Comparison of ENCODE assay signal across 1 cellular context in the genomic region with DNA sequence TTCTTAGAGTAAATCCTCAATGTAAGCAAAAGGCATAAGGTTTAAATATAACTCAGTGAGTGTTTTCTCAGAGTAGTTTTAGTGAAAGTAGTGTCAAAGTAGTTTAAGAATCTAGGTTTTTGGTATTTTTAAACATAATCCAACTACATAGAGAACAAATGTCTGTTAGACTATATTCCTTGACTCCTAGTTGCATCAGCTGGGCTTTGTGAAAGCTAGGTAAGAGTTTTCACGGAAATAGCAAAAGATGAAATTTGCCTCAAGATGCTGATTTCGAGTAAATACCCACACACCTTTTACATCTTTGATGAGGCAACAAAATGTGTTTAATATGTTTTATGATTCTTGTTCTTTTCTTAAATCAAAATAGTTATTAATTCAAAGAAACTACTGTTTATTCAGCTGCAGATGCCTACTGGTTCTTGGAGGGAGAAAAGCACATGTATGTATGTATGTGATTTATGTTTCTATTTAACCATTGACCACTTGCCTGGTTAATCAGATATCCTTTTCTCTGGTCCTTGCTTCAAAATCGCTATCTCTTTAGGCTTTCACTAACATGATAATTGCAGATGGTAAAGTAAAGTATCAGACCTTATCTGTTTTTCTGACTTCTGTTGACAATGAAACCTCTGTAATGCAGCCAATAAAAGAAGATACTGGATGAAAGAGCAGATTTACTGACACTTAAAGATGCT.
TF ChIP-seq lines count a peak whose summit lies in the region.

No MANE protein-coding gene starts in this region.

TF ChIP-seq in HepG2, 621 proteins besides CTCF, POLR2A, EP300 and RAD21 (continued from another document):
- TF ChIP-seq, protein P1, sequence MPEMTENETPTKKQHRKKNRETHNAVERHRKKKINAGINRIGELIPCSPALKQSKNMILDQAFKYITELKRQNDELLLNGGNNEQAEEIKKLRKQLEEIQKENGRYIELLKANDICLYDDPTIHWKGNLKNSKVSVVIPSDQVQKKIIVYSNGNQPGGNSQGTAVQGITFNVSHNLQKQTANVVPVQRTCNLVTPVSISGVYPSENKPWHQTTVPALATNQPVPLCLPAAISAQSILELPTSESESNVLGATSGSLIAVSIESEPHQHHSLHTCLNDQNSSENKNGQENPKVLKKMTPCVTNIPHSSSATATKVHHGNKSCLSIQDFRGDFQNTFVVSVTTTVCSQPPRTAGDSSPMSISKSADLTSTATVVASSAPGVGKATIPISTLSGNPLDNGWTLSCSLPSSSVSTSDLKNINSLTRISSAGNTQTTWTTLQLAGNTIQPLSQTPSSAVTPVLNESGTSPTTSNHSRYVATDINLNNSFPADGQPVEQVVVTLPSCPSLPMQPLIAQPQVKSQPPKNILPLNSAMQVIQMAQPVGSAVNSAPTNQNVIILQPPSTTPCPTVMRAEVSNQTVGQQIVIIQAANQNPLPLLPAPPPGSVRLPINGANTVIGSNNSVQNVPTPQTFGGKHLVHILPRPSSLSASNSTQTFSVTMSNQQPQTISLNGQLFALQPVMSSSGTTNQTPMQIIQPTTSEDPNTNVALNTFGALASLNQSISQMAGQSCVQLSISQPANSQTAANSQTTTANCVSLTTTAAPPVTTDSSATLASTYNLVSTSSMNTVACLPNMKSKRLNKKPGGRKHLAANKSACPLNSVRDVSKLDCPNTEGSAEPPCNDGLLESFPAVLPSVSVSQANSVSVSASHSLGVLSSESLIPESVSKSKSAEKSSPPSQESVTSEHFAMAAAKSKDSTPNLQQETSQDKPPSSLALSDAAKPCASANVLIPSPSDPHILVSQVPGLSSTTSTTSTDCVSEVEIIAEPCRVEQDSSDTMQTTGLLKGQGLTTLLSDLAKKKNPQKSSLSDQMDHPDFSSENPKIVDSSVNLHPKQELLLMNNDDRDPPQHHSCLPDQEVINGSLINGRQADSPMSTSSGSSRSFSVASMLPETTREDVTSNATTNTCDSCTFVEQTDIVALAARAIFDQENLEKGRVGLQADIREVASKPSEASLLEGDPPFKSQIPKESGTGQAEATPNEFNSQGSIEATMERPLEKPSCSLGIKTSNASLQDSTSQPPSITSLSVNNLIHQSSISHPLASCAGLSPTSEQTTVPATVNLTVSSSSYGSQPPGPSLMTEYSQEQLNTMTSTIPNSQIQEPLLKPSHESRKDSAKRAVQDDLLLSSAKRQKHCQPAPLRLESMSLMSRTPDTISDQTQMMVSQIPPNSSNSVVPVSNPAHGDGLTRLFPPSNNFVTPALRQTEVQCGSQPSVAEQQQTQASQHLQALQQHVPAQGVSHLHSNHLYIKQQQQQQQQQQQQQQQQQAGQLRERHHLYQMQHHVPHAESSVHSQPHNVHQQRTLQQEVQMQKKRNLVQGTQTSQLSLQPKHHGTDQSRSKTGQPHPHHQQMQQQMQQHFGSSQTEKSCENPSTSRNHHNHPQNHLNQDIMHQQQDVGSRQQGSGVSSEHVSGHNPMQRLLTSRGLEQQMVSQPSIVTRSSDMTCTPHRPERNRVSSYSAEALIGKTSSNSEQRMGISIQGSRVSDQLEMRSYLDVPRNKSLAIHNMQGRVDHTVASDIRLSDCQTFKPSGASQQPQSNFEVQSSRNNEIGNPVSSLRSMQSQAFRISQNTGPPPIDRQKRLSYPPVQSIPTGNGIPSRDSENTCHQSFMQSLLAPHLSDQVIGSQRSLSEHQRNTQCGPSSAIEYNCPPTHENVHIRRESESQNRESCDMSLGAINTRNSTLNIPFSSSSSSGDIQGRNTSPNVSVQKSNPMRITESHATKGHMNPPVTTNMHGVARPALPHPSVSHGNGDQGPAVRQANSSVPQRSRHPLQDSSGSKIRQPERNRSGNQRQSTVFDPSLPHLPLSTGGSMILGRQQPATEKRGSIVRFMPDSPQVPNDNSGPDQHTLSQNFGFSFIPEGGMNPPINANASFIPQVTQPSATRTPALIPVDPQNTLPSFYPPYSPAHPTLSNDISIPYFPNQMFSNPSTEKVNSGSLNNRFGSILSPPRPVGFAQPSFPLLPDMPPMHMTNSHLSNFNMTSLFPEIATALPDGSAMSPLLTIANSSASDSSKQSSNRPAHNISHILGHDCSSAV (CRISPR knock-in tag; IDR thresholded peaks at IDR 0.05; ENCODE audit: borderline replicate concordance), result no peak
- no peak for TF ChIP-seq ZNF20 (CRISPR knock-in tag; IDR thresholded peaks at IDR 0.05)
- TF ChIP-seq, protein P2, sequence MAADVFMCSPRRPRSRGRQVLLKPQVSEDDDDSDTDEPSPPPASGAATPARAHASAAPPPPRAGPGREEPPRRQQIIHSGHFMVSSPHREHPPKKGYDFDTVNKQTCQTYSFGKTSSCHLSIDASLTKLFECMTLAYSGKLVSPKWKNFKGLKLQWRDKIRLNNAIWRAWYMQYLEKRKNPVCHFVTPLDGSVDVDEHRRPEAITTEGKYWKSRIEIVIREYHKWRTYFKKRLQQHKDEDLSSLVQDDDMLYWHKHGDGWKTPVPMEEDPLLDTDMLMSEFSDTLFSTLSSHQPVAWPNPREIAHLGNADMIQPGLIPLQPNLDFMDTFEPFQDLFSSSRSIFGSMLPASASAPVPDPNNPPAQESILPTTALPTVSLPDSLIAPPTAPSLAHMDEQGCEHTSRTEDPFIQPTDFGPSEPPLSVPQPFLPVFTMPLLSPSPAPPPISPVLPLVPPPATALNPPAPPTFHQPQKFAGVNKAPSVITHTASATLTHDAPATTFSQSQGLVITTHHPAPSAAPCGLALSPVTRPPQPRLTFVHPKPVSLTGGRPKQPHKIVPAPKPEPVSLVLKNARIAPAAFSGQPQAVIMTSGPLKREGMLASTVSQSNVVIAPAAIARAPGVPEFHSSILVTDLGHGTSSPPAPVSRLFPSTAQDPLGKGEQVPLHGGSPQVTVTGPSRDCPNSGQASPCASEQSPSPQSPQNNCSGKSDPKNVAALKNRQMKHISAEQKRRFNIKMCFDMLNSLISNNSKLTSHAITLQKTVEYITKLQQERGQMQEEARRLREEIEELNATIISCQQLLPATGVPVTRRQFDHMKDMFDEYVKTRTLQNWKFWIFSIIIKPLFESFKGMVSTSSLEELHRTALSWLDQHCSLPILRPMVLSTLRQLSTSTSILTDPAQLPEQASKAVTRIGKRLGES (CRISPR knock-in tag; IDR thresholded peaks at IDR 0.05; ENCODE audit: borderline replicate concordance), result no peak
- no peak for TF ChIP-seq ZNF790 (CRISPR knock-in tag; IDR thresholded peaks at IDR 0.05; ENCODE audit: borderline replicate concordance)
- no peak for TF ChIP-seq ZBTB7B (CRISPR knock-in tag; IDR thresholded peaks at IDR 0.05)
